ENCODE assay signal across 15 cellular contexts in the genomic region with DNA sequence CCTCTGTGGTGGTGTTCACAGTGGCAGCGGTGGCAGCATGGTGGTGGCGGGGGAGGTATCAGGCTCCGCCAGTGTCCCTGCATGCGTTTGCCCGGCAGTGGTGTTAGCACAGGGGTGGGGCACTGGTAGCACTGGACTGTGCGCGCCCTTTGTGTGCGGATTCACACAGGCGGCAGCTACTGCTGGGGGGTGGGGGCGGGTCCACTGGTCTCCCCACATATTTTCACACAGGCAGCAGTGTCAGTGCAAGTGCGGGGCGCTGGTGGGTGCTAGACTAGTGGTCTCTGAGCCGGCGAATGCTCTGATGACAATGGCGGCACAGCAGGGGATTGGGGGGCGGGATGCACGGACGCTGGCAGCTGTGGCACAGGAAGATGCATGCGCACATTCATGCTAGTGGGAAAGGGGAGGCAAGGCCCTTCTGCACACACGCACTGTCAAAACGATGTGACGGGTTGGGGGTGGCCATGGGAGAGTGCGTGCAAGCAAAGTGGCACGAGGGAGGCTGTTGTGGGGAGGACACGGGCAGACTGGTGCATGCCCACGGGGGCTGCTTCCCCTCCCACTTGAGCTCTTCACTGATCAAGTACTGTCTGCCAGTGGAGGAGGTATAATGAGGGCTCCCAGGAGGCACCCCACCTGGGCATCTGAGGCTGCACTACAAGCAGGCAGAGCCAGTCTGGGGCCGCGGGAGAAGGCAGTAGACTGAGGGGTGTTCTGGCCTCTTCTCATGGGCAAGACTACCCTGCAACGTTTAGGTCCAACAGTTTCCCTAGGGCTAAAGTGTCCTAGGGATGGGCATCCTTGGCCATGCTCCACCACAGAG. TPM values are rescaled to one million over a fixed set of nuclear protein-coding genes. Genes with fewer than 3 reads are reported as not detected.
"Had no signal": no experiment of that assay in that cellular context is flagged by ENCODE, and none has a peak within 500 bp of the region (broad histone marks: within the 10 kb centered on the region; RNA-seq: fewer than 3 reads in every experiment).

No MANE protein-coding gene starts in this region.

- ATAC-seq: left lung, natural killer cell had no signal

- H3K79me2 ChIP-seq: parathyroid adenoma had no signal

- H3K4me3 ChIP-seq: left lung, tibial artery, uterus had no signal

- H3K9ac ChIP-seq: parathyroid adenoma had no signal

- H3K4me1 ChIP-seq: left lung, parathyroid adenoma, tibial artery, uterus had no signal

- DNase-seq: activated CD4-positive, alpha-beta T cell treated with anti-CD3 and anti-CD28 coated beads, Interleukin-2, amount 50 U/mL, for 1 hour; activated CD8-positive, alpha-beta memory T cell treated with anti-CD3 and anti-CD28 coated beads, Interleukin-2, amount 50 U/mL, for 48 hours; foreskin melanocyte; natural killer cell; stimulated activated CD4-positive, alpha-beta T cell treated with anti-CD3 and anti-CD28 coated beads, Interleukin-2, amount 100 ng/mL, for 24 hours; stimulated activated naive CD4-positive, alpha-beta T cell treated with Interleukin-2 at 50 U/mL for 16 hours; substantia nigra had no signal

- H3K4me1 Mint-ChIP-seq: natural killer cell had no signal

- H3K36me3 Mint-ChIP-seq: activated naive CD8-positive, alpha-beta T cell; natural killer cell had no signal

- H3K27ac ChIP-seq: left lung, neutrophil, parathyroid adenoma, tibial artery, uterus had no signal

- H3K27ac Mint-ChIP-seq: activated naive CD8-positive, alpha-beta T cell; natural killer cell; T-helper 1 cell treated with Interleukin-12 subunit alpha and Interleukin-12 subunit beta and Interleukin-4 antibody, amounts not matched to agents 30 μg/mL and 1 μg/mL, for 36 hours had no signal

- H3K27me3 ChIP-seq: left lung, neutrophil, tibial artery, uterus had no signal

- H3K36me3 ChIP-seq: left lung, neutrophil, tibial artery, uterus had no signal

- H3K4me3 Mint-ChIP-seq: activated naive CD8-positive, alpha-beta T cell; natural killer cell; T-helper 1 cell treated with Interleukin-12 subunit alpha and Interleukin-12 subunit beta and Interleukin-4 antibody, amounts not matched to agents 30 μg/mL and 1 μg/mL, for 36 hours had no signal

- H3K9me3 ChIP-seq: neutrophil, tibial artery, uterus had no signal

- H3K27me3 Mint-ChIP-seq: activated naive CD8-positive, alpha-beta T cell had no signal

- H2AFZ ChIP-seq: parathyroid adenoma had no signal

RNA-seq across cellular contexts. Expression of gene POF1B, which starts 53.0 kb away (rescaled TPM):
- total RNA-seq: epithelial cell of proximal tubule had no signal
